In genomic region chr19:2154587-2155075, GRCh38 we compare ENCODE assay signal across 17 cellular contexts. TPM values are rescaled to one million over a fixed set of nuclear protein-coding genes. Genes with fewer than 3 reads are reported as not detected.
DNase-seq lines count a peak whose midpoint lies in the region; ATAC-seq and TF ChIP-seq lines count a peak whose summit lies in the region.
"Had no signal": no experiment of that assay in that cellular context is flagged by ENCODE, and none has a peak within 500 bp of the region (broad histone marks: within the 10 kb centered on the region; RNA-seq: fewer than 3 reads in every experiment).

No MANE protein-coding gene starts in this region.

- TF ChIP-seq CTCF in RWPE1 (conservative IDR thresholded peaks at IDR 0.05; ENCODE audit: low read depth), result no peak
- TF ChIP-seq CTCF in progenitor cell of endocrine pancreas (IDR thresholded peaks at IDR 0.05; ENCODE audit: unreplicated experiment), result no peak

- H3K36me3 Mint-ChIP-seq in progenitor cell of endocrine pancreas (ENCODE audit: insufficient read depth), result no peaks in the 10 kb centered on the region
- H3K36me3 Mint-ChIP-seq: activated naive CD4-positive, alpha-beta T cell treated with anti-CD3 and anti-CD28 coated beads, Interleukin-2, amount 50 U/mL, for 24 hours had no signal

- ATAC-seq in HG02840 (IDR thresholded peaks at IDR 0.05; ENCODE audit: low FRiP score, unreplicated experiment) (no peak), HG02973 (IDR thresholded peaks at IDR 0.05; ENCODE audit: unreplicated experiment) (no peak)
- ATAC-seq: GM12878, left lung, pancreas, T-helper 17 cell had no signal

- H3K27me3 Mint-ChIP-seq in progenitor cell of endocrine pancreas, result no peaks in the 10 kb centered on the region
- H3K27me3 Mint-ChIP-seq: activated naive CD4-positive, alpha-beta T cell treated with anti-CD3 and anti-CD28 coated beads, Interleukin-2, amount 50 U/mL, for 24 hours; T-helper 17 cell had no signal

- DNase-seq in ELR (ENCODE audit: low read depth) (peak; percentile 72), RWPE1 (ENCODE audit: low spot score) (peak; percentile 74), epithelial cell of prostate (ENCODE audit: low read depth, low spot score) (peak; percentile 54), renal cortical epithelial cell (ENCODE audit: low read depth) (peak; percentile 49), progenitor cell of endocrine pancreas (ENCODE audit: low spot score, unreplicated experiment) (no peak), NCI-H510A (lab: John Stamatoyannopoulos, UW) (no peak)
- DNase-seq: dermis blood vessel endothelial cell; left lung; NCI-H2029; pancreas; stimulated activated CD4-positive, alpha-beta T cell treated with anti-CD3 and anti-CD28 coated beads, Interleukin-2, amount 100 ng/mL, for 24 hours; stimulated activated naive CD4-positive, alpha-beta T cell; T-helper 17 cell had no signal

- no peaks in the 10 kb centered on the region for H3K9me3 Mint-ChIP-seq in progenitor cell of endocrine pancreas (ENCODE audit: low read depth)
- H3K9me3 Mint-ChIP-seq: activated naive CD4-positive, alpha-beta T cell treated with anti-CD3 and anti-CD28 coated beads, Interleukin-2, amount 50 U/mL, for 24 hours had no signal

- no peak overlapping the region for H3K4me3 Mint-ChIP-seq in progenitor cell of endocrine pancreas (ENCODE audit: low read depth)
- H3K4me3 Mint-ChIP-seq: activated naive CD4-positive, alpha-beta T cell treated with anti-CD3 and anti-CD28 coated beads, Interleukin-2, amount 50 U/mL, for 24 hours; T-helper 17 cell had no signal

- CTCF ChIA-PET in RWPE1 (lab: Yijun Ruan, JAX), result interaction anchor here (0.6 kb wide), 1 partner anchor 59 kb away, joined by 4 read pairs; no protein-coding TSS in a partner anchor

- peak overlapping the region; percentile 84 for H3K27ac ChIP-seq in RWPE1
- H3K27ac ChIP-seq in epithelial cell of prostate, result peak overlapping the region; percentile 84

- H3K4me1 Mint-ChIP-seq in progenitor cell of endocrine pancreas (ENCODE audit: low read depth), result peaks cover 13% of the 10 kb centered on the region

- H3K27ac Mint-ChIP-seq in progenitor cell of endocrine pancreas, result no peak overlapping the region
- H3K27ac Mint-ChIP-seq: activated naive CD4-positive, alpha-beta T cell treated with anti-CD3 and anti-CD28 coated beads, Interleukin-2, amount 50 U/mL, for 24 hours; T-helper 17 cell had no signal

- POLR2A ChIA-PET in RWPE1 (lab: Yijun Ruan, JAX; ENCODE audit: low non-redundant PET), result no interaction called here

RNA-seq across cellular contexts. Expression of gene AP3D1, which starts 3.3 kb away (rescaled TPM):
- total RNA-seq in renal cortical epithelial cell, result 111 and 175 TPM in 2 replicates
- 123 and 131 TPM in 2 replicates for total RNA-seq in progenitor cell of endocrine pancreas

RNA-seq across cellular contexts. Expression of gene DOT1L, which starts 9.1 kb away (rescaled TPM):
- total RNA-seq in renal cortical epithelial cell, result 1.9 and 8.4 TPM in 2 replicates
- total RNA-seq in progenitor cell of endocrine pancreas, result 102 and 106 TPM in 2 replicates

RNA-seq across cellular contexts. Expression of gene IZUMO4, which starts 57.9 kb away (rescaled TPM):
- 0.89 and 3.5 TPM in 2 replicates for total RNA-seq in renal cortical epithelial cell
- 15.9 and 16.5 TPM in 2 replicates for total RNA-seq in progenitor cell of endocrine pancreas

RNA-seq across cellular contexts. Expression of gene MOB3A, which starts 58.5 kb away (rescaled TPM):
- 16.0 and 46.7 TPM in 2 replicates for total RNA-seq in renal cortical epithelial cell
- total RNA-seq in progenitor cell of endocrine pancreas, result 33.2 and 38.5 TPM in 2 replicates

Comparison
In these comparisons a context has a peak if more than half of its experiments do, and no peak if none do; other contexts are left out.
1. DNase-seq: peak in ELR (single experiment), RWPE1 (single experiment), epithelial cell of prostate (single experiment) and renal cortical epithelial cell (single experiment); none in progenitor cell of endocrine pancreas (single experiment) and NCI-H510A (single experiment).
2. RNA of gene DOT1L, which starts 9.1 kb away (total RNA-seq): 102 to 106 TPM in progenitor cell of endocrine pancreas; 1.9 to 8.4 TPM in renal cortical epithelial cell; every median in the first group is over 10 times any median in the second.